In the genomic region with DNA sequence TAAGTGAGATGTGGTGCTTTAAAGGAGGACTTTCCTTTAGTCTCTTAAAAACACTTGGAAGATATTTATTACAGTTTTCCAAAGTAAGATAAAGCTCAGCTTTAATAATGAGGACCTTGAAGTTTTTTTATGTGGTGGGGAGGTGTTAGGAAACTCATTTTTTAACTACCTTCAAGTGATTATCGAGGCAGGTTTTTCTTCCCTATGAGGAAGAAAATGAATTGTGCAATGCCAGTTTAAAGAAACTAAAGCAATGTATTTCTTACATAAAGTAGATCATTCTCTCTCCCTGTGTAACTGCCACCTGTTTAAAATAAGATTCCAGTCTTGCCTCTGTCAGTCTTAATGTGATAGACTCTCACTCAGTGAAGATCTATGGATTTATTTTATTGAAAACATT, we compare ENCODE assay signal across 2 cellular contexts.
TF ChIP-seq lines count a peak whose summit lies in the region.

No MANE protein-coding gene starts in this region.

TF ChIP-seq in HepG2, 621 proteins besides CTCF, POLR2A, EP300 and RAD21:
- TF ChIP-seq ZBTB42 (CRISPR knock-in tag; IDR thresholded peaks at IDR 0.05) (no peak), NFIC (IDR thresholded peaks at IDR 0.05; ENCODE audit: low read length) (no peak), CEBPB (IDR thresholded peaks at IDR 0.05; ENCODE audit: borderline replicate concordance, low read depth, low read length) (0 out of 2 replicates have a peak, but pooled peaks have one; percentile 17)

TF ChIP-seq in IMR-90, 13 proteins besides CTCF, POLR2A, EP300 and RAD21:
- TF ChIP-seq CEBPB (IDR thresholded peaks at IDR 0.05; ENCODE audit: low read depth, low read length): peak; percentile 68
- TF ChIP-seq SMC3 (IDR thresholded peaks at IDR 0.05; ENCODE audit: low read depth, low read length): no peak
